17 cellular contexts compared by ENCODE assay signal in genomic region chr9:136513191-136513590, GRCh38. TPM values are rescaled to one million over a fixed set of nuclear protein-coding genes. Genes with fewer than 3 reads are reported as not detected.
A peak's percentile ranks its signal among the peaks of the same experiment; 100 is the strongest.
DNase-seq lines count a peak whose midpoint lies in the region; ATAC-seq, FAIRE-seq and TF ChIP-seq lines count a peak whose summit lies in the region.
"Had no signal": no experiment of that assay in that cellular context is flagged by ENCODE, and none has a peak within 500 bp of the region (broad histone marks: within the 10 kb centered on the region; RNA-seq: fewer than 3 reads in every experiment).

No MANE protein-coding gene starts in this region.

- no peak overlapping the region for H3K18ac ChIP-seq in H1 (ENCODE audit: extremely low read depth, low read length)

- H3K4me3 Mint-ChIP-seq in progenitor cell of endocrine pancreas (ENCODE audit: low read depth) = no peak overlapping the region

- H3K79me1 ChIP-seq in H1 (ENCODE audit: low read depth, low read length) = no peaks in the 10 kb centered on the region

- H2AK5ac ChIP-seq in H1 (ENCODE audit: low read depth, low read length) = no peak overlapping the region

- peaks cover 60% of the 10 kb centered on the region for H3K36me3 ChIP-seq in right atrium auricular region
- peaks cover 26 to 91% (median 42%) of the 10 kb centered on the region in 4 experiments for H3K36me3 ChIP-seq in H1 (ENCODE audit: control insufficient read depth in 2 of 4, insufficient read depth in 4 of 4, low read length in 3 of 4)
- peaks cover 98% of the 10 kb centered on the region for H3K36me3 ChIP-seq in upper lobe of right lung

- no peak overlapping the region for H2BK15ac ChIP-seq in H1 (ENCODE audit: low read length)

- H4K8ac ChIP-seq in H1 (ENCODE audit: extremely low read depth, insufficient read depth, low read length) = no peak overlapping the region; the same call in 1 of the 2 replicates

- 0 out of 2 replicates have a peak overlapping the region, but pooled peaks have one; percentile 10 for H2BK5ac ChIP-seq in H1 (ENCODE audit: low read depth, low read length)

- no peak overlapping the region for H2BK12ac ChIP-seq in H1 (ENCODE audit: low read depth, low read length)

- TF ChIP-seq RAD21 in H1 (IDR thresholded peaks at IDR 0.05 in 1 of 2, conservative IDR thresholded peaks at IDR 0.05 in 1 of 2; ENCODE audit: low read depth in 2 of 2, low read length in 2 of 2) = no peak

- no peaks in the 10 kb centered on the region for H3K9me3 Mint-ChIP-seq in progenitor cell of endocrine pancreas (ENCODE audit: low read depth)
- H3K9me3 Mint-ChIP-seq: CD14-positive monocyte had no signal

- H4K20me1 ChIP-seq in H1 (replicated peaks in 1 of 2; ENCODE audit: control insufficient read depth in 1 of 2, insufficient read depth in 2 of 2, low read length in 2 of 2) = peaks cover 4 to 15% of the 10 kb centered on the region in 2 experiments

- H3K56ac ChIP-seq in H1 (replicated peaks; ENCODE audit: insufficient read length, low read depth, low read length) = no peak overlapping the region

- H3K4me1 ChIP-seq in right atrium auricular region (peaks cover 0 to 27% of the 10 kb centered on the region in 2 donors), H1 (replicated peaks in 1 of 4; ENCODE audit: control insufficient read depth in 3 of 4, insufficient read depth in 4 of 4, low read length in 3 of 4) (no peaks in the 10 kb centered on the region), upper lobe of right lung (peaks cover 16% of the 10 kb centered on the region)
- H3K4me1 ChIP-seq: Caco-2 had no signal

- H3K4me2 ChIP-seq in H1 (ENCODE audit: insufficient read depth in 1 of 2, low read depth in 2 of 2, low read length in 2 of 2) = no peak overlapping the region

- CTCF ChIA-PET in H1 (lab: Charles Lee; ENCODE audit: partially characterized antibody) = interaction anchor here (0.7 to 1.3 kb wide), 3 partner anchors 25 to 158 kb away, joined by 3 read pairs; no protein-coding TSS in a partner anchor

- no peak overlapping the region for H4K5ac ChIP-seq in H1 (ENCODE audit: insufficient read length, low read depth, low read length)

- H3K36me3 Mint-ChIP-seq in progenitor cell of endocrine pancreas (ENCODE audit: insufficient read depth) = peaks cover 3% of the 10 kb centered on the region

- H3K9me3 ChIP-seq in right atrium auricular region (no peaks in the 10 kb centered on the region), H1 (ENCODE audit: insufficient read depth in 2 of 2, low read depth in 1 of 2, low read length in 1 of 2) (no peaks in the 10 kb centered on the region), upper lobe of right lung (no peaks in the 10 kb centered on the region)
- H3K9me3 ChIP-seq: Caco-2 had no signal

- intact Hi-C loops in left ventricle myocardium superior (cut with micrococcal nuclease) (no loop called here), upper lobe of right lung (cut with DNase I) (no loop called here)

- no peak for FAIRE-seq in H1 (lab: Jason Lieb, UNC)

- POLR2A ChIA-PET in H1 (lab: Charles Lee; ENCODE audit: partially characterized antibody) = no interaction called here

- TF ChIP-seq EP300 in H1 (IDR thresholded peaks at IDR 0.05; ENCODE audit: borderline replicate concordance in 1 of 2, low read depth in 2 of 2, low read length in 2 of 2) = no peak

- H3K27me3 Mint-ChIP-seq in progenitor cell of endocrine pancreas = no peaks in the 10 kb centered on the region

- H3K23me2 ChIP-seq in H1 (ENCODE audit: low read depth, low read length) = no peaks in the 10 kb centered on the region

- no peak overlapping the region for H3K14ac ChIP-seq in H1 (ENCODE audit: insufficient read length)

- H2BK20ac ChIP-seq in H1 (ENCODE audit: low read length) = no peak overlapping the region

- DNase-seq in right atrium auricular region (ENCODE audit: low spot score) (no peak), left ventricle myocardium superior (no peak), H1 (ENCODE audit: low read depth in 1 of 2, low spot score in 2 of 2) (no peak), progenitor cell of endocrine pancreas (ENCODE audit: low spot score, unreplicated experiment) (no peak), upper lobe of right lung (no peak), NCI-H1092 treated with DMSO at 0.1 percent for 48 hours (lab: John Stamatoyannopoulos, UW) (no peak)
- DNase-seq: Caco-2, KBM-7, NCI-H146, NCI-H2107, NCI-H345, NCI-H748 treated with DMSO at 0.1 percent for 48 hours, SIG-M5 had no signal

- WGBS in H1 (ENCODE audit: extremely low coverage in 1 of 2, insufficient coverage in 1 of 2, insufficient read length in 1 of 2, insufficient replicate concordance in 2 of 2, low coverage in 1 of 2, low lambda C conversion rate in 2 of 2, missing lambda C conversion rate in 1 of 2), 2 experiments = 96% methylated on average over 16 of the region's 16 CpGs; no CpG with 5 or more reads in 1 of the 2 experiments

- no peaks in the 10 kb centered on the region for H3K79me2 ChIP-seq in H1 (ENCODE audit: control insufficient read depth in 1 of 2, insufficient read depth in 2 of 2, low read length in 2 of 2)

- no peak for ATAC-seq in left ventricle myocardium superior
- ATAC-seq in upper lobe of right lung = no peak
- no peak for ATAC-seq in activated CD4-positive, CD25-positive, alpha-beta regulatory T cell treated with anti-CD3 and anti-CD28 coated beads, Interleukin-2, amount 50 U/mL, for 24 hours
- no peak for ATAC-seq in GM21423 (IDR thresholded peaks at IDR 0.05; ENCODE audit: unreplicated experiment)

- H2AFZ ChIP-seq in H1 (ENCODE audit: low read length) = no peak overlapping the region

- H3K27me3 ChIP-seq in right atrium auricular region = no peaks in the 10 kb centered on the region
- H3K27me3 ChIP-seq in H1 (replicated peaks in 1 of 4; ENCODE audit: control insufficient read depth in 3 of 4, extremely low read depth in 1 of 4, insufficient read depth in 3 of 4, low read length in 3 of 4) = no peaks in the 10 kb centered on the region
- no peaks in the 10 kb centered on the region for H3K27me3 ChIP-seq in upper lobe of right lung

- H3K4ac ChIP-seq in H1 (replicated peaks; ENCODE audit: insufficient read length, low read depth, low read length) = no peak overlapping the region

- peak overlapping the region; percentile 41 for H3K27ac Mint-ChIP-seq in progenitor cell of endocrine pancreas
- H3K27ac Mint-ChIP-seq: CD14-positive monocyte had no signal

- TF ChIP-seq CTCF in right atrium auricular region (IDR thresholded peaks at IDR 0.05) (no peak), H1 (IDR thresholded peaks at IDR 0.05; ENCODE audit: control extremely low read depth in 1 of 3, insufficient read depth in 1 of 3, low read depth in 1 of 3, low read length in 3 of 3) (no peak), progenitor cell of endocrine pancreas (IDR thresholded peaks at IDR 0.05; ENCODE audit: unreplicated experiment) (no peak), upper lobe of right lung (IDR thresholded peaks at IDR 0.05) (no peak)

- H3K23ac ChIP-seq in H1 (ENCODE audit: insufficient read length) = no peak overlapping the region

- H4K91ac ChIP-seq in H1 (replicated peaks; ENCODE audit: insufficient read length, low read length) = no peak overlapping the region

- no peaks in the 10 kb centered on the region for H3K4me1 Mint-ChIP-seq in progenitor cell of endocrine pancreas (ENCODE audit: low read depth)
- H3K4me1 Mint-ChIP-seq: CD14-positive monocyte had no signal

- no peak overlapping the region for H3K9ac ChIP-seq in H1 (replicated peaks in 1 of 4; ENCODE audit: extremely low read depth in 1 of 4, low read depth in 3 of 4, low read length in 3 of 4)

- no peak overlapping the region for H2BK120ac ChIP-seq in H1 (replicated peaks; ENCODE audit: low read depth, low read length)

- H3K4me3 ChIP-seq in right atrium auricular region (no peak overlapping the region), H1 (ENCODE audit: extremely low read depth in 1 of 4, insufficient read depth in 2 of 4, low read depth in 3 of 4, low read length in 4 of 4) (no peak overlapping the region), upper lobe of right lung (no peak overlapping the region)

- TF ChIP-seq POLR2A in H1 (IDR thresholded peaks at IDR 0.05; ENCODE audit: control extremely low read depth in 1 of 2, low read depth in 2 of 2, low read length in 2 of 2) = no peak

- H3K27ac ChIP-seq in right atrium auricular region (peak overlapping the region; percentile 35 to 72), H1 (ENCODE audit: low read depth, low read length) (no peak overlapping the region), upper lobe of right lung (peak overlapping the region; percentile 6)
- H3K27ac ChIP-seq: HL-60 had no signal

TF ChIP-seq in H1, 55 proteins besides CTCF, POLR2A, EP300 and RAD21:
- TF ChIP-seq RXRA (IDR thresholded peaks at IDR 0.05; ENCODE audit: insufficient read depth, low read depth, low read length) (no peak), TCF12 (IDR thresholded peaks at IDR 0.05; ENCODE audit: low read depth, low read length) (no peak), CTBP2 (IDR thresholded peaks at IDR 0.05; ENCODE audit: borderline replicate concordance, insufficient read depth, insufficient read length, low read length) (no peak)

RNA-seq across cellular contexts. Expression of gene SEC16A, which starts 30.4 kb away (rescaled TPM):
- total RNA-seq in right atrium auricular region (10 to 100 TPM; 32.6 to 41.6 TPM), left ventricle myocardium superior (23.2 TPM), progenitor cell of endocrine pancreas (76.1 and 78.8 TPM in 2 replicates), upper lobe of right lung (63.7 TPM)
- total RNA-seq in H1 (2021; fragmentation: NEBNext Ultra II Directional; extraction: Animal tissue kit (Norgen Biotek cat#: 25700)) = 47.1 and 49.0 TPM in 2 replicates
- polyA plus RNA-seq in H1 (2011; rRNA removed) = 21.6 and 25.1 TPM in 2 replicates
- polyA plus RNA-seq in H1 (2011; cell fraction: cytosol; rRNA removed) = 14.2 TPM
- 48.6 TPM for polyA plus RNA-seq in H1 (2011; cell fraction: nucleus; rRNA removed)
- 37.5 to 42.3 TPM (median 39.5 TPM) in 4 replicates for polyA plus RNA-seq in H1 (2012, experiment 1 of 2)
- 38.1 TPM for polyA plus RNA-seq in H1 (2012, experiment 2 of 2)
- polyA plus RNA-seq in H1 (2013, experiment 1 of 2) = 26.8 TPM
- polyA plus RNA-seq in H1 (2013, experiment 2 of 2) = 24.9 TPM
- polyA minus RNA-seq in H1 (2011; rRNA and poly(A)+ RNA removed) = 20.7 and 22.0 TPM in 2 replicates
- 27.2 TPM for polyA minus RNA-seq in H1 (2011; cell fraction: cytosol; rRNA and poly(A)+ RNA removed)
- 24.2 TPM for polyA minus RNA-seq in H1 (2011; cell fraction: nucleus; rRNA and poly(A)+ RNA removed)

RNA-seq across cellular contexts. Expression of gene NOTCH1, which starts 32.7 kb away (rescaled TPM):
- total RNA-seq in right atrium auricular region (10 to 100 TPM; 14.2 to 39.7 TPM), left ventricle myocardium superior (15.4 TPM), progenitor cell of endocrine pancreas (109 and 130 TPM in 2 replicates), upper lobe of right lung (114 TPM)
- 55.6 and 60.9 TPM in 2 replicates for total RNA-seq in H1 (2021; fragmentation: NEBNext Ultra II Directional; extraction: Animal tissue kit (Norgen Biotek cat#: 25700))
- 6.9 and 19.9 TPM in 2 replicates for polyA plus RNA-seq in H1 (2011; rRNA removed)
- polyA plus RNA-seq in H1 (2011; cell fraction: cytosol; rRNA removed) = 7.3 TPM
- polyA plus RNA-seq in H1 (2011; cell fraction: nucleus; rRNA removed) = 41.0 TPM
- 17.4 to 31.4 TPM (median 28.7 TPM) in 4 replicates for polyA plus RNA-seq in H1 (2012, experiment 1 of 2)
- 20.1 TPM for polyA plus RNA-seq in H1 (2012, experiment 2 of 2)
- polyA plus RNA-seq in H1 (2013, experiment 1 of 2) = 33.5 TPM
- polyA plus RNA-seq in H1 (2013, experiment 2 of 2) = 26.3 TPM
- 12.2 and 13.8 TPM in 2 replicates for polyA minus RNA-seq in H1 (2011; rRNA and poly(A)+ RNA removed)
- polyA minus RNA-seq in H1 (2011; cell fraction: cytosol; rRNA and poly(A)+ RNA removed) = 58.8 TPM
- polyA minus RNA-seq in H1 (2011; cell fraction: nucleus; rRNA and poly(A)+ RNA removed) = 41.9 TPM
